Comparison of ENCODE assay signal across 25 cellular contexts in genomic region chr6:89121934-89122333, GRCh38. TPM values are rescaled to one million over a fixed set of nuclear protein-coding genes. Genes with fewer than 3 reads are reported as not detected.
"Had no signal": no experiment of that assay in that cellular context is flagged by ENCODE, and none has a peak within 500 bp of the region (broad histone marks: within the 10 kb centered on the region; RNA-seq: fewer than 3 reads in every experiment).

No MANE protein-coding gene starts in this region.

- H3K36me3 ChIP-seq: MG63, Peyer's patch had no signal

- DNase-seq: activated B cell treated with CpG ODN at 0.5 μM for 24 hours; activated CD4-positive, alpha-beta memory T cell treated with anti-CD3 and anti-CD28 coated beads for 36 hours; activated CD4-positive, alpha-beta T cell treated with anti-CD3 and anti-CD28 coated beads for 4 hours; activated CD4-positive, alpha-beta T cell treated with anti-CD3 and anti-CD28 coated beads, Interleukin-2, amount 50 U/mL, for 1 hour; activated CD4-positive, CD25-positive, alpha-beta regulatory T cell treated with anti-CD3 and anti-CD28 coated beads, Interleukin-2, amount 50 U/mL, for 72 hours; activated CD8-positive, alpha-beta memory T cell treated with anti-CD3 and anti-CD28 coated beads, Interleukin-2, amount 50 U/mL, for 4 hours; activated effector memory CD4-positive, alpha-beta T cell treated with Interleukin-2 at 50 U/mL for 16 hours; activated naive CD4-positive, alpha-beta T cell treated with anti-CD3 and anti-CD28 coated beads, Interleukin-2, amount 50 U/mL, for 16 hours; activated naive CD8-positive, alpha-beta T cell treated with anti-CD3 and anti-CD28 coated beads, Interleukin-2, amount 10 ng/mL, durations not matched to agents 7 days and 5 days; activated T-cell treated with anti-CD3 and anti-CD28 coated beads for 4 hours; activated T-cell treated with anti-CD3 and anti-CD28 coated beads, Interleukin-2, amount 50 U/mL, for 4 hours; cerebellar nuclear complex; MG63; NCI-H1092; NCI-H1436 treated with DMSO at 0.1 percent for 48 hours; NCI-H2029 treated with DMSO at 0.1 percent for 48 hours; NCI-H2107; NCI-H510A; NK-92 treated with Interleukin-12 subunit alpha and Interleukin-12 subunit beta, amount 100 ng/mL, for 24 hours; Peyer's patch; T-helper 9 cell had no signal

- H3K4me3 ChIP-seq: MG63, Peyer's patch, SJSA1 had no signal

- H3K9me3 ChIP-seq: MG63, Peyer's patch, SJSA1 had no signal

- H3K27me3 ChIP-seq: MG63, Peyer's patch had no signal

- FAIRE-seq: bronchial epithelial cell had no signal

- H3K27ac ChIP-seq: Peyer's patch, SJSA1, VCaP had no signal

- ATAC-seq: activated T-cell treated with anti-CD3 and anti-CD28 coated beads, Interleukin-2, amount 50 U/mL, for 4 hours had no signal

RNA-seq across cellular contexts. Expression of gene SRSF12, which starts 4.1 kb away (rescaled TPM):
- total RNA-seq: activated B cell treated with CpG ODN at 0.5 μM for 24 hours; activated naive CD8-positive, alpha-beta T cell treated with anti-CD3 and anti-CD28 coated beads, Interleukin-2, amount 10 ng/mL, durations not matched to agents 7 days and 5 days; PC-3; Peyer's patch had no signal
